17 cellular contexts compared by ENCODE assay signal in genomic region chr14:21521526-21521925, GRCh38. TPM values are rescaled to one million over a fixed set of nuclear protein-coding genes. Genes with fewer than 3 reads are reported as not detected.
DNase-seq lines count a peak whose midpoint lies in the region; ATAC-seq and TF ChIP-seq lines count a peak whose summit lies in the region.
"Had no signal": no experiment of that assay in that cellular context is flagged by ENCODE, and none has a peak within 500 bp of the region (broad histone marks: within the 10 kb centered on the region; RNA-seq: fewer than 3 reads in every experiment).

No MANE protein-coding gene starts in this region.

- TF ChIP-seq EP300 in neural cell (conservative IDR thresholded peaks at IDR 0.05; ENCODE audit: poor library complexity, severe bottlenecking), result no peak

- H3F3A ChIP-seq in neural cell (ENCODE audit: insufficient read depth, low read length, poor library complexity, severe bottlenecking), result no peaks in the 10 kb centered on the region

- no peak for ATAC-seq in GM18502 (IDR thresholded peaks at IDR 0.05; ENCODE audit: poor library complexity, unreplicated experiment)
- ATAC-seq: right cardiac atrium had no signal

- TF ChIP-seq CTCF in AG04450 (IDR thresholded peaks at IDR 0.05; ENCODE audit: low read depth, low read length), result no peak
- TF ChIP-seq CTCF in choroid plexus epithelial cell (conservative IDR thresholded peaks at IDR 0.05; ENCODE audit: low read depth, low read length), result no peak
- no peak for TF ChIP-seq CTCF in neural cell (IDR thresholded peaks at IDR 0.05; ENCODE audit: poor library complexity, severe bottlenecking)

- no peak overlapping the region for H2AFZ ChIP-seq in neural cell (ENCODE audit: low read depth, low read length)

- POLR2A ChIA-PET in AG04450 (lab: Yijun Ruan, JAX), result interaction anchor here (1.9 kb wide), 1 partner anchor 10 kb away, joined by 10 read pairs; the partner anchor contains the start of gene METTL3

- TF ChIP-seq RAD21 in neural cell (conservative IDR thresholded peaks at IDR 0.05), result no peak

- no peak for DNase-seq in AG04450 (ENCODE audit: low read depth, low spot score)
- DNase-seq in HCEC 1CT, result peak; percentile 18
- DNase-seq in choroid plexus epithelial cell (ENCODE audit: low read depth), result peak; percentile 57
- no peak for DNase-seq in stimulated activated CD4-positive, alpha-beta T cell treated with anti-CD3 and anti-CD28 coated beads, Interleukin-2, amount 100 ng/mL, for 24 hours
- DNase-seq in NOMO-1 (lab: John Stamatoyannopoulos, UW; ENCODE audit: unreplicated experiment in 2 of 2), result no peak
- no peak for DNase-seq in NCI-H1694 treated with DMSO at 0.1 percent for 48 hours (lab: John Stamatoyannopoulos, UW)
- DNase-seq: activated CD4-positive, alpha-beta T cell treated with anti-CD3 and anti-CD28 coated beads, Interleukin-2, amount 50 U/mL, for 48 hours; AML-193; hypothalamus; midbrain; NCI-H1417 treated with DMSO at 0.1 percent for 48 hours; right cardiac atrium; RPMI8226; SW 1271 had no signal

- peaks cover 20% of the 10 kb centered on the region for H3K79me2 ChIP-seq in neural cell (replicated peaks; ENCODE audit: insufficient read depth, low read length)

- H3K9me3 ChIP-seq in AG04450 (ENCODE audit: control insufficient read depth, insufficient read depth, low read length), result peaks cover 2% of the 10 kb centered on the region; the same call in 1 of the 2 replicates
- H3K9me3 ChIP-seq in neural cell (ENCODE audit: low read length), result no peaks in the 10 kb centered on the region

- H3K27me3 ChIP-seq in AG04450 (ENCODE audit: control insufficient read depth, insufficient read depth, low read length) (no peaks in the 10 kb centered on the region), neural cell (ENCODE audit: insufficient read depth, low read depth, low read length) (no peaks in the 10 kb centered on the region)

- H3K27ac ChIP-seq in AG04450 (ENCODE audit: low read depth, low read length) (peak overlapping the region; percentile 39), neural cell (ENCODE audit: low read length) (no peak overlapping the region)

- no peak overlapping the region for H3K9ac ChIP-seq in neural cell (ENCODE audit: low read length)

- H3K9me2 ChIP-seq in neural cell (ENCODE audit: insufficient read depth, low read length), result no peaks in the 10 kb centered on the region

- H3K4me2 ChIP-seq in neural cell (ENCODE audit: low read length), result no peak overlapping the region

- H3K36me3 ChIP-seq in neural cell (ENCODE audit: insufficient read depth, low read length), result peaks cover 12% of the 10 kb centered on the region

- CTCF ChIA-PET in AG04450 (lab: Charles Lee), result no interaction called here

- H4K20me1 ChIP-seq in neural cell (ENCODE audit: insufficient read depth), result no peaks in the 10 kb centered on the region

- H3K4me3 ChIP-seq in AG04450 (ENCODE audit: low read depth, low read length) (no peak overlapping the region), choroid plexus epithelial cell (ENCODE audit: low read depth, low read length) (no peak overlapping the region), neural cell (ENCODE audit: low read length) (peak overlapping the region; percentile 32)

TF ChIP-seq in neural cell, 6 proteins besides CTCF, POLR2A, EP300 and RAD21:
- TF ChIP-seq, protein P1, sequence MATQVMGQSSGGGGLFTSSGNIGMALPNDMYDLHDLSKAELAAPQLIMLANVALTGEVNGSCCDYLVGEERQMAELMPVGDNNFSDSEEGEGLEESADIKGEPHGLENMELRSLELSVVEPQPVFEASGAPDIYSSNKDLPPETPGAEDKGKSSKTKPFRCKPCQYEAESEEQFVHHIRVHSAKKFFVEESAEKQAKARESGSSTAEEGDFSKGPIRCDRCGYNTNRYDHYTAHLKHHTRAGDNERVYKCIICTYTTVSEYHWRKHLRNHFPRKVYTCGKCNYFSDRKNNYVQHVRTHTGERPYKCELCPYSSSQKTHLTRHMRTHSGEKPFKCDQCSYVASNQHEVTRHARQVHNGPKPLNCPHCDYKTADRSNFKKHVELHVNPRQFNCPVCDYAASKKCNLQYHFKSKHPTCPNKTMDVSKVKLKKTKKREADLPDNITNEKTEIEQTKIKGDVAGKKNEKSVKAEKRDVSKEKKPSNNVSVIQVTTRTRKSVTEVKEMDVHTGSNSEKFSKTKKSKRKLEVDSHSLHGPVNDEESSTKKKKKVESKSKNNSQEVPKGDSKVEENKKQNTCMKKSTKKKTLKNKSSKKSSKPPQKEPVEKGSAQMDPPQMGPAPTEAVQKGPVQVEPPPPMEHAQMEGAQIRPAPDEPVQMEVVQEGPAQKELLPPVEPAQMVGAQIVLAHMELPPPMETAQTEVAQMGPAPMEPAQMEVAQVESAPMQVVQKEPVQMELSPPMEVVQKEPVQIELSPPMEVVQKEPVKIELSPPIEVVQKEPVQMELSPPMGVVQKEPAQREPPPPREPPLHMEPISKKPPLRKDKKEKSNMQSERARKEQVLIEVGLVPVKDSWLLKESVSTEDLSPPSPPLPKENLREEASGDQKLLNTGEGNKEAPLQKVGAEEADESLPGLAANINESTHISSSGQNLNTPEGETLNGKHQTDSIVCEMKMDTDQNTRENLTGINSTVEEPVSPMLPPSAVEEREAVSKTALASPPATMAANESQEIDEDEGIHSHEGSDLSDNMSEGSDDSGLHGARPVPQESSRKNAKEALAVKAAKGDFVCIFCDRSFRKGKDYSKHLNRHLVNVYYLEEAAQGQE (IDR thresholded peaks at IDR 0.05; ENCODE audit: borderline replicate concordance), result no peak
- TF ChIP-seq SMC3 (conservative IDR thresholded peaks at IDR 0.05; ENCODE audit: poor library complexity) (no peak), MXI1 (conservative IDR thresholded peaks at IDR 0.05; ENCODE audit: poor library complexity, severe bottlenecking) (no peak), POLR2AphosphoS5 (IDR thresholded peaks at IDR 0.05) (no peak), TAF1 (IDR thresholded peaks at IDR 0.05; ENCODE audit: low read depth) (no peak), EZH2 (IDR thresholded peaks at IDR 0.05; ENCODE audit: borderline replicate concordance, insufficient read depth, low read length, poor library complexity, severe bottlenecking) (no peak)

RNA-seq across cellular contexts. Expression of gene SALL2, which starts 4.6 kb away (rescaled TPM):
- 15.0 and 17.1 TPM in 2 replicates for polyA plus RNA-seq in AG04450 (2011; rRNA removed)
- 21.8 and 23.4 TPM in 2 replicates for polyA minus RNA-seq in AG04450 (2011; rRNA and poly(A)+ RNA removed)
- polyA plus RNA-seq in neural cell, result 18.6 and 23.6 TPM in 2 replicates
- 31.2 and 35.0 TPM in 2 replicates for polyA minus RNA-seq in neural cell

RNA-seq across cellular contexts. Expression of gene METTL3, which starts 10.4 kb away (rescaled TPM):
- 62.3 and 66.3 TPM in 2 replicates for polyA plus RNA-seq in AG04450 (2011; rRNA removed)
- polyA minus RNA-seq in AG04450 (2011; rRNA and poly(A)+ RNA removed), result 70.2 and 83.3 TPM in 2 replicates
- polyA plus RNA-seq in neural cell, result 234 and 262 TPM in 2 replicates
- 91.6 and 100 TPM in 2 replicates for polyA minus RNA-seq in neural cell

RNA-seq across cellular contexts. Expression of gene TOX4, which starts 44.5 kb away (rescaled TPM):
- polyA plus RNA-seq in AG04450 (2011; rRNA removed), result 93.7 and 94.6 TPM in 2 replicates
- 91.4 and 118 TPM in 2 replicates for polyA minus RNA-seq in AG04450 (2011; rRNA and poly(A)+ RNA removed)
- 56.8 and 57.4 TPM in 2 replicates for polyA plus RNA-seq in neural cell
- 65.7 and 74.9 TPM in 2 replicates for polyA minus RNA-seq in neural cell

RNA-seq across cellular contexts. Expression of gene RAB2B, which starts 44.8 kb away (rescaled TPM):
- 32.6 and 36.7 TPM in 2 replicates for polyA plus RNA-seq in AG04450 (2011; rRNA removed)
- 29.6 and 35.1 TPM in 2 replicates for polyA minus RNA-seq in AG04450 (2011; rRNA and poly(A)+ RNA removed)
- 47.6 and 47.9 TPM in 2 replicates for polyA plus RNA-seq in neural cell
- 80.5 and 85.5 TPM in 2 replicates for polyA minus RNA-seq in neural cell

RNA-seq across cellular contexts. Expression of gene OR10G3, which starts 58.4 kb away (rescaled TPM):
- not detected in 2 replicates for polyA plus RNA-seq in AG04450 (2011; rRNA removed)
- polyA minus RNA-seq in AG04450 (2011; rRNA and poly(A)+ RNA removed), result not detected in 2 replicates
- polyA plus RNA-seq in neural cell, result not detected in 2 replicates
- polyA minus RNA-seq in neural cell, result not detected in 2 replicates
- polyA plus RNA-seq: esophagus, right cardiac atrium had no signal

Comparison
In these comparisons a context has a peak if more than half of its experiments do, and no peak if none do; other contexts are left out.
1. DNase-seq: peak in HCEC 1CT (single experiment) and choroid plexus epithelial cell (single experiment); none in AG04450 (single experiment), stimulated activated CD4-positive, alpha-beta T cell treated with anti-CD3 and anti-CD28 coated beads, Interleukin-2, amount 100 ng/mL, for 24 hours (0 of 2), NOMO-1 (0 of 2) and NCI-H1694 treated with DMSO at 0.1 percent for 48 hours (single experiment).